In genomic region chr1:14775434-14775833, GRCh38 we compare ENCODE assay signal across 1 cellular context.
A peak's percentile ranks its signal among the peaks of the same experiment; 100 is the strongest.
TF ChIP-seq lines count a peak whose summit lies in the region.

No MANE protein-coding gene starts in this region.

TF ChIP-seq in K562, 482 proteins besides CTCF, POLR2A, EP300 and RAD21 (continued from another document):
- TF ChIP-seq, protein P1, sequence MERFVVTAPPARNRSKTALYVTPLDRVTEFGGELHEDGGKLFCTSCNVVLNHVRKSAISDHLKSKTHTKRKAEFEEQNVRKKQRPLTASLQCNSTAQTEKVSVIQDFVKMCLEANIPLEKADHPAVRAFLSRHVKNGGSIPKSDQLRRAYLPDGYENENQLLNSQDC (CRISPR knock-in tag; IDR thresholded peaks at IDR 0.05) = no peak
- TF ChIP-seq HDAC8 (tag; IDR thresholded peaks at IDR 0.05) = no peak
- TF ChIP-seq ZNF12 (CRISPR knock-in tag; IDR thresholded peaks at IDR 0.05) = no peak
- TF ChIP-seq, protein P2, sequence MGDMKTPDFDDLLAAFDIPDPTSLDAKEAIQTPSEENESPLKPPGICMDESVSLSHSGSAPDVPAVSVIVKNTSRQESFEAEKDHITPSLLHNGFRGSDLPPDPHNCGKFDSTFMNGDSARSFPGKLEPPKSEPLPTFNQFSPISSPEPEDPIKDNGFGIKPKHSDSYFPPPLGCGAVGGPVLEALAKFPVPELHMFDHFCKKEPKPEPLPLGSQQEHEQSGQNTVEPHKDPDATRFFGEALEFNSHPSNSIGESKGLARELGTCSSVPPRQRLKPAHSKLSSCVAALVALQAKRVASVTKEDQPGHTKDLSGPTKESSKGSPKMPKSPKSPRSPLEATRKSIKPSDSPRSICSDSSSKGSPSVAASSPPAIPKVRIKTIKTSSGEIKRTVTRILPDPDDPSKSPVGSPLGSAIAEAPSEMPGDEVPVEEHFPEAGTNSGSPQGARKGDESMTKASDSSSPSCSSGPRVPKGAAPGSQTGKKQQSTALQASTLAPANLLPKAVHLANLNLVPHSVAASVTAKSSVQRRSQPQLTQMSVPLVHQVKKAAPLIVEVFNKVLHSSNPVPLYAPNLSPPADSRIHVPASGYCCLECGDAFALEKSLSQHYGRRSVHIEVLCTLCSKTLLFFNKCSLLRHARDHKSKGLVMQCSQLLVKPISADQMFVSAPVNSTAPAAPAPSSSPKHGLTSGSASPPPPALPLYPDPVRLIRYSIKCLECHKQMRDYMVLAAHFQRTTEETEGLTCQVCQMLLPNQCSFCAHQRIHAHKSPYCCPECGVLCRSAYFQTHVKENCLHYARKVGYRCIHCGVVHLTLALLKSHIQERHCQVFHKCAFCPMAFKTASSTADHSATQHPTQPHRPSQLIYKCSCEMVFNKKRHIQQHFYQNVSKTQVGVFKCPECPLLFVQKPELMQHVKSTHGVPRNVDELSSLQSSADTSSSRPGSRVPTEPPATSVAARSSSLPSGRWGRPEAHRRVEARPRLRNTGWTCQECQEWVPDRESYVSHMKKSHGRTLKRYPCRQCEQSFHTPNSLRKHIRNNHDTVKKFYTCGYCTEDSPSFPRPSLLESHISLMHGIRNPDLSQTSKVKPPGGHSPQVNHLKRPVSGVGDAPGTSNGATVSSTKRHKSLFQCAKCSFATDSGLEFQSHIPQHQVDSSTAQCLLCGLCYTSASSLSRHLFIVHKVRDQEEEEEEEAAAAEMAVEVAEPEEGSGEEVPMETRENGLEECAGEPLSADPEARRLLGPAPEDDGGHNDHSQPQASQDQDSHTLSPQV (IDR thresholded peaks at IDR 0.05) = peak; percentile 60
- no peak for TF ChIP-seq BCL6 (CRISPR knock-in tag; IDR thresholded peaks at IDR 0.05)
- no peak for TF ChIP-seq SMAD3 (CRISPR knock-in tag; conservative IDR thresholded peaks at IDR 0.05)
- TF ChIP-seq PHB2 (IDR thresholded peaks at IDR 0.05; ENCODE audit: low read depth) = no peak
- TF ChIP-seq, protein P3, sequence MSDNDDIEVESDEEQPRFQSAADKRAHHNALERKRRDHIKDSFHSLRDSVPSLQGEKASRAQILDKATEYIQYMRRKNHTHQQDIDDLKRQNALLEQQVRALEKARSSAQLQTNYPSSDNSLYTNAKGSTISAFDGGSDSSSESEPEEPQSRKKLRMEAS (CRISPR knock-in tag; IDR thresholded peaks at IDR 0.05) = peak; percentile 53
- TF ChIP-seq ZNF316 (IDR thresholded peaks at IDR 0.05) = no peak
- TF ChIP-seq TARDBP (IDR thresholded peaks at IDR 0.05) = no peak
- TF ChIP-seq POLR2B (IDR thresholded peaks at IDR 0.05; ENCODE audit: low read depth, partially characterized antibody) = no peak
- no peak for TF ChIP-seq SRF (CRISPR knock-in tag; IDR thresholded peaks at IDR 0.05)
- peak; percentile 71 for TF ChIP-seq MGA (IDR thresholded peaks at IDR 0.05)
- no peak for TF ChIP-seq ZNF239 (CRISPR knock-in tag; IDR thresholded peaks at IDR 0.05)
- TF ChIP-seq CXXC5 (CRISPR knock-in tag; IDR thresholded peaks at IDR 0.05) = 0 out of 2 replicates have a peak, but pooled peaks have one; percentile 14
- TF ChIP-seq E2F6 (IDR thresholded peaks at IDR 0.05; ENCODE audit: borderline replicate concordance in 1 of 2, extremely low read depth in 1 of 2, insufficient read depth in 1 of 2, insufficient read length in 1 of 2, low read depth in 1 of 2, low read length in 1 of 2, poor library complexity in 1 of 2, severe bottlenecking in 1 of 2) = peak in 1 of 2 experiments; percentile 18
- TF ChIP-seq TCF3 (CRISPR knock-in tag; IDR thresholded peaks at IDR 0.05) = no peak
- TF ChIP-seq MEF2D (tag; conservative IDR thresholded peaks at IDR 0.05; ENCODE audit: low read depth) = 0 out of 2 replicates have a peak, but pooled peaks have one; percentile 31
- TF ChIP-seq, protein P4, sequence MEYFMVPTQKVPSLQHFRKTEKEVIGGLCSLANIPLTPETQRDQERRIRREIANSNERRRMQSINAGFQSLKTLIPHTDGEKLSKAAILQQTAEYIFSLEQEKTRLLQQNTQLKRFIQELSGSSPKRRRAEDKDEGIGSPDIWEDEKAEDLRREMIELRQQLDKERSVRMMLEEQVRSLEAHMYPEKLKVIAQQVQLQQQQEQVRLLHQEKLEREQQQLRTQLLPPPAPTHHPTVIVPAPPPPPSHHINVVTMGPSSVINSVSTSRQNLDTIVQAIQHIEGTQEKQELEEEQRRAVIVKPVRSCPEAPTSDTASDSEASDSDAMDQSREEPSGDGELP (CRISPR knock-in tag; IDR thresholded peaks at IDR 0.05; ENCODE audit: borderline replicate concordance) = 0 out of 2 replicates have a peak, but pooled peaks have one; percentile 4
- TF ChIP-seq MAZ (CRISPR knock-in tag; conservative IDR thresholded peaks at IDR 0.05 in 1 of 2, IDR thresholded peaks at IDR 0.05 in 1 of 2) = no peak
- TF ChIP-seq U2AF1 (optimal IDR thresholded peaks at IDR 0.05; ENCODE audit: low read depth, low read length) = no peak
- TF ChIP-seq ARID3B (CRISPR knock-in tag; IDR thresholded peaks at IDR 0.05; ENCODE audit: borderline replicate concordance) = no peak
